ENCODE assay signal across 2 cellular contexts in genomic region chr20:4905612-4906011, GRCh38.
TF ChIP-seq lines count a peak whose summit lies in the region.

No MANE protein-coding gene starts in this region.

TF ChIP-seq in IMR-90, 13 proteins besides CTCF, POLR2A, EP300 and RAD21 (continued from another document):
- TF ChIP-seq USF2 (IDR thresholded peaks at IDR 0.05; ENCODE audit: low read depth, low read length) (no peak), BHLHE40 (IDR thresholded peaks at IDR 0.05; ENCODE audit: low read depth, low read length) (no peak), SMC3 (IDR thresholded peaks at IDR 0.05; ENCODE audit: low read depth, low read length) (no peak), RFX5 (IDR thresholded peaks at IDR 0.05; ENCODE audit: low read depth, low read length) (no peak)
TF ChIP-seq in IMR-90: peak in this region for 3.

TF ChIP-seq in WTC11, 78 proteins besides CTCF, POLR2A, EP300 and RAD21 (continued from another document):
- TF ChIP-seq ZNF671 (CRISPR knock-in tag; IDR thresholded peaks at IDR 0.05), result no peak
- no peak for TF ChIP-seq CREM (CRISPR knock-in tag; IDR thresholded peaks at IDR 0.05)
- TF ChIP-seq, protein P1, sequence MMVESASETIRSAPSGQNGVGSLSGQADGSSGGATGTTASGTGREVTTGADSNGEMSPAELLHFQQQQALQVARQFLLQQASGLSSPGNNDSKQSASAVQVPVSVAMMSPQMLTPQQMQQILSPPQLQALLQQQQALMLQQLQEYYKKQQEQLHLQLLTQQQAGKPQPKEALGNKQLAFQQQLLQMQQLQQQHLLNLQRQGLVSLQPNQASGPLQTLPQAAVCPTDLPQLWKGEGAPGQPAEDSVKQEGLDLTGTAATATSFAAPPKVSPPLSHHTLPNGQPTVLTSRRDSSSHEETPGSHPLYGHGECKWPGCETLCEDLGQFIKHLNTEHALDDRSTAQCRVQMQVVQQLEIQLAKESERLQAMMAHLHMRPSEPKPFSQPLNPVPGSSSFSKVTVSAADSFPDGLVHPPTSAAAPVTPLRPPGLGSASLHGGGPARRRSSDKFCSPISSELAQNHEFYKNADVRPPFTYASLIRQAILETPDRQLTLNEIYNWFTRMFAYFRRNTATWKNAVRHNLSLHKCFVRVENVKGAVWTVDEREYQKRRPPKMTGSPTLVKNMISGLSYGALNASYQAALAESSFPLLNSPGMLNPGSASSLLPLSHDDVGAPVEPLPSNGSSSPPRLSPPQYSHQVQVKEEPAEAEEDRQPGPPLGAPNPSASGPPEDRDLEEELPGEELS (CRISPR knock-in tag; IDR thresholded peaks at IDR 0.05), result no peak
- TF ChIP-seq ZNF138 (CRISPR knock-in tag; conservative IDR thresholded peaks at IDR 0.05), result no peak
- TF ChIP-seq MXD4 (CRISPR knock-in tag; IDR thresholded peaks at IDR 0.05; ENCODE audit: borderline replicate concordance), result no peak
- TF ChIP-seq GTF2I (CRISPR knock-in tag; conservative IDR thresholded peaks at IDR 0.05), result no peak
- TF ChIP-seq, protein P2, sequence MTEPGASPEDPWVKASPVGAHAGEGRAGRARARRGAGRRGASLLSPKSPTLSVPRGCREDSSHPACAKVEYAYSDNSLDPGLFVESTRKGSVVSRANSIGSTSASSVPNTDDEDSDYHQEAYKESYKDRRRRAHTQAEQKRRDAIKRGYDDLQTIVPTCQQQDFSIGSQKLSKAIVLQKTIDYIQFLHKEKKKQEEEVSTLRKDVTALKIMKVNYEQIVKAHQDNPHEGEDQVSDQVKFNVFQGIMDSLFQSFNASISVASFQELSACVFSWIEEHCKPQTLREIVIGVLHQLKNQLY (CRISPR knock-in tag; IDR thresholded peaks at IDR 0.05), result no peak
- TF ChIP-seq JUN (CRISPR knock-in tag; IDR thresholded peaks at IDR 0.05), result no peak
- TF ChIP-seq AR (CRISPR knock-in tag; IDR thresholded peaks at IDR 0.05), result no peak
- TF ChIP-seq ATF1 (CRISPR knock-in tag; IDR thresholded peaks at IDR 0.05), result no peak
- TF ChIP-seq SMAD4 (CRISPR knock-in tag; IDR thresholded peaks at IDR 0.05), result no peak
- TF ChIP-seq EMX1 (CRISPR knock-in tag; IDR thresholded peaks at IDR 0.05), result no peak
- no peak for TF ChIP-seq ESRRA (CRISPR knock-in tag; IDR thresholded peaks at IDR 0.05; ENCODE audit: borderline replicate concordance)
- TF ChIP-seq ATF2 (CRISPR knock-in tag; IDR thresholded peaks at IDR 0.05; ENCODE audit: borderline replicate concordance, low read depth), result no peak
- TF ChIP-seq RELA (CRISPR knock-in tag; IDR thresholded peaks at IDR 0.05; ENCODE audit: borderline replicate concordance), result no peak
